Comparison of ENCODE assay signal across 8 cellular contexts in genomic region chrX:40152706-40153334, GRCh38. TPM values are rescaled to one million over a fixed set of nuclear protein-coding genes. Genes with fewer than 3 reads are reported as not detected.
DNase-seq lines count a peak whose midpoint lies in the region; ATAC-seq, FAIRE-seq and TF ChIP-seq lines count a peak whose summit lies in the region.

No MANE protein-coding gene starts in this region.

- H3K9ac ChIP-seq in GM23248 = peak overlapping the region; percentile 80

- no peak for TF ChIP-seq CTCF in BE2C (IDR thresholded peaks at IDR 0.05; ENCODE audit: low read depth, low read length)
- no peak for TF ChIP-seq CTCF in VCaP (conservative IDR thresholded peaks at IDR 0.05)
- no peak for TF ChIP-seq CTCF in D721Med (IDR thresholded peaks at IDR 0.05; ENCODE audit: insufficient read depth, missing control alignments)

- ATAC-seq in HG03095 (IDR thresholded peaks at IDR 0.05; ENCODE audit: unreplicated experiment) (no peak), HG03439 (IDR thresholded peaks at IDR 0.05; ENCODE audit: unreplicated experiment) (no peak)

- 1% methylated on average over 10 to 35 of the region's 50 CpGs for WGBS in GM23248 (ENCODE audit: low coverage in 1 of 2, low lambda C conversion rate in 2 of 2, missing lambda C conversion rate in 2 of 2), 2 experiments

- H3K9me3 ChIP-seq in BE2C = no peaks in the 10 kb centered on the region
- no peaks in the 10 kb centered on the region for H3K9me3 ChIP-seq in GM23248 (ENCODE audit: low read depth)

- peak; percentile 45 for DNase-seq in BE2C
- peak; percentile 62 for DNase-seq in GM23248
- peak; percentile 75 for DNase-seq in foreskin melanocyte
- peak in 47 of 56 donors; percentile 1 to 77 (median 41) for DNase-seq in nucleus accumbens (lab: John Stamatoyannopoulos, UW)
- DNase-seq in D721Med (ENCODE audit: insufficient read length, low spot score) = no peak

- no peak for FAIRE-seq in D721Med (lab: Jason Lieb, UNC)

- H3K4me3 ChIP-seq in BE2C (ENCODE audit: low read depth, low read length) = peak overlapping the region; percentile 59
- peak overlapping the region; percentile 68 for H3K4me3 ChIP-seq in GM23248

- H3K4me1 ChIP-seq in BE2C (peaks cover 14% of the 10 kb centered on the region), GM23248 (ENCODE audit: insufficient read depth) (no peaks in the 10 kb centered on the region; the same call in 1 of the 2 replicates)

- H2AFZ ChIP-seq in GM23248 = peak overlapping the region; percentile 83

- no peaks in the 10 kb centered on the region for H3K27me3 ChIP-seq in BE2C
- H3K27me3 ChIP-seq in GM23248 (replicated peaks; ENCODE audit: insufficient read depth) = no peaks in the 10 kb centered on the region

- H3F3A ChIP-seq in GM23248 (ENCODE audit: insufficient read depth) = no peaks in the 10 kb centered on the region

- H3K27ac ChIP-seq in GM23248 = peak overlapping the region; percentile 62
- H3K27ac ChIP-seq in VCaP = peak overlapping the region; percentile 97

- no peaks in the 10 kb centered on the region for H3K79me2 ChIP-seq in GM23248 (ENCODE audit: insufficient read depth)

- H3K9me2 ChIP-seq in GM23248 (ENCODE audit: insufficient read depth) = no peaks in the 10 kb centered on the region

- no peaks in the 10 kb centered on the region for H4K20me1 ChIP-seq in GM23248 (ENCODE audit: insufficient read depth)

- H3K4me2 ChIP-seq in GM23248 (ENCODE audit: unreplicated experiment) = peak overlapping the region; percentile 89

- H3K36me3 ChIP-seq in BE2C (no peaks in the 10 kb centered on the region), GM23248 (ENCODE audit: low read depth) (no peaks in the 10 kb centered on the region)

- in situ Hi-C loops in GM23248 (cut with MboI) = no loop called here

RNA-seq across cellular contexts. Expression of gene BCOR, which starts 55.1 kb away (rescaled TPM):
- polyA plus RNA-seq in BE2C (2012; ENCODE audit: insufficient read depth, insufficient read length, low read depth) = 61.8 TPM
- 17.6 and 19.7 TPM in 2 replicates for total RNA-seq in GM23248 (2014; rRNA removed; shearing (Covaris generic))
- polyA plus RNA-seq in GM23248 (2016; fragmentation: Nextera tagmentation; extraction: Ambion mirVana) = 9.1 and 10.2 TPM in 2 replicates
